ENCODE assay signal across 15 cellular contexts in the genomic region with DNA sequence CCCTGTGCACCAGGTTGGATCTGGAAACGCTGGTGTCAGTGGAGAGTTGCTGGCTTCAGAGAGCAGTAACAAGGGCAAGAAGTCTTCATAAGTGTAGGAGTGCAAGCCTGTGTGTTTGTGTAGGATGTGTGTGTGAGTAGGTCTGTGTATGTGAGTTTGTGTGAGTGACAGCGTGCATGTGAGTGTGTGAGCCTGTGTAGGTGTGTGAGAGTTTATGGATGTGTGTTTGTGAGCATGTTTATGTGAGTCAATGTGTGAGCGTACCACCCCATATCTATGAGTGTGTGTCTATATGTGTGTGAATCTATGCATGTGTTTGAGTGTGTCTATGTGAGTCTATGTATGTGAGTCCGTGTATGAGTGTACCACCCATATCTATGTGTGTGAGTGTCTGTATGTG.
DNase-seq lines count a peak whose midpoint lies in the region; ATAC-seq and TF ChIP-seq lines count a peak whose summit lies in the region.
"Had no signal": no experiment of that assay in that cellular context is flagged by ENCODE, and none has a peak within 500 bp of the region (broad histone marks: within the 10 kb centered on the region; RNA-seq: fewer than 3 reads in every experiment).

No MANE protein-coding gene starts in this region.

- no peak overlapping the region for H3K27ac Mint-ChIP-seq in activated naive CD8-positive, alpha-beta T cell treated with anti-CD3 and anti-CD28 coated beads, Interleukin-2, amount 50 U/mL, for 24 hours
- no peak overlapping the region for H3K27ac Mint-ChIP-seq in activated naive CD8-positive, alpha-beta T cell treated with anti-CD3 and anti-CD28 coated beads for 36 hours
- H3K27ac Mint-ChIP-seq in T-helper 2 cell treated with Interferon-gamma antibody and Interleukin-4, amounts not matched to agents 5 μg/mL and 100 μg/mL, for 36 hours = no peak overlapping the region
- H3K27ac Mint-ChIP-seq: CD14-positive monocyte had no signal

- H3K79me2 ChIP-seq in PC-9 (ENCODE audit: low read depth) = no peaks in the 10 kb centered on the region

- H3K4me1 Mint-ChIP-seq in activated naive CD8-positive, alpha-beta T cell treated with anti-CD3 and anti-CD28 coated beads, Interleukin-2, amount 50 U/mL, for 24 hours = peaks cover 6% of the 10 kb centered on the region
- no peaks in the 10 kb centered on the region for H3K4me1 Mint-ChIP-seq in activated naive CD8-positive, alpha-beta T cell treated with anti-CD3 and anti-CD28 coated beads for 36 hours
- H3K4me1 Mint-ChIP-seq in T-helper 2 cell treated with Interferon-gamma antibody and Interleukin-4, amounts not matched to agents 5 μg/mL and 100 μg/mL, for 36 hours (ENCODE audit: low read depth) = peaks cover 3% of the 10 kb centered on the region

- WGBS in transverse colon (ENCODE audit: low coverage in 1 of 2), 2 donors = 73 to 100% methylated on average over 2 to 4 of the region's 4 CpGs

- H3K4me3 Mint-ChIP-seq in activated naive CD8-positive, alpha-beta T cell treated with anti-CD3 and anti-CD28 coated beads, Interleukin-2, amount 50 U/mL, for 24 hours = no peak overlapping the region
- H3K4me3 Mint-ChIP-seq in activated naive CD8-positive, alpha-beta T cell treated with anti-CD3 and anti-CD28 coated beads for 36 hours = no peak overlapping the region
- H3K4me3 Mint-ChIP-seq in T-helper 2 cell treated with Interferon-gamma antibody and Interleukin-4, amounts not matched to agents 5 μg/mL and 100 μg/mL, for 36 hours = no peak overlapping the region
- H3K4me3 Mint-ChIP-seq: CD14-positive monocyte had no signal

- TF ChIP-seq EP300 in transverse colon (IDR thresholded peaks at IDR 0.05; ENCODE audit: low read depth) = no peak

- no peak for TF ChIP-seq POLR2A in transverse colon (IDR thresholded peaks at IDR 0.05)

- CTCF ChIA-PET in PC-9 (lab: Charles Lee) = no interaction called here

- H3K27ac ChIP-seq in PC-9 (peak overlapping the region; percentile 76), lower lobe of right lung (peak overlapping the region; percentile 41), transverse colon (no peak overlapping the region)

- in situ Hi-C loops in transverse colon (cut with MboI; ENCODE audit: low pct_ligation_motif_present in 1 of 4, low pct_unique_long_range_greater_than_20kb in 1 of 4, low sequenced_read_pairs in 3 of 4) = no loop called here

- H3K27me3 ChIP-seq in PC-9 (ENCODE audit: insufficient read depth, low read depth) = no peaks in the 10 kb centered on the region
- no peaks in the 10 kb centered on the region for H3K27me3 ChIP-seq in lower lobe of right lung (ENCODE audit: low read depth)
- no peaks in the 10 kb centered on the region for H3K27me3 ChIP-seq in transverse colon

- no peaks in the 10 kb centered on the region for H3K27me3 Mint-ChIP-seq in activated naive CD8-positive, alpha-beta T cell treated with anti-CD3 and anti-CD28 coated beads, Interleukin-2, amount 50 U/mL, for 24 hours
- no peaks in the 10 kb centered on the region for H3K27me3 Mint-ChIP-seq in activated naive CD8-positive, alpha-beta T cell treated with anti-CD3 and anti-CD28 coated beads for 36 hours
- H3K27me3 Mint-ChIP-seq in T-helper 2 cell treated with Interferon-gamma antibody and Interleukin-4, amounts not matched to agents 5 μg/mL and 100 μg/mL, for 36 hours (ENCODE audit: low read depth) = no peaks in the 10 kb centered on the region

- no peak overlapping the region for H2AFZ ChIP-seq in PC-9

- H3K9me3 ChIP-seq in PC-9 (ENCODE audit: insufficient read depth, low read depth) (no peaks in the 10 kb centered on the region), lower lobe of right lung (no peaks in the 10 kb centered on the region), transverse colon (no peaks in the 10 kb centered on the region)

- H3K4me2 ChIP-seq in PC-9 = peak overlapping the region; percentile 46; the same call in 1 of the 2 replicates

- H3K4me3 ChIP-seq in PC-9 (no peak overlapping the region), lower lobe of right lung (no peak overlapping the region), transverse colon (no peak overlapping the region)

- H4K20me1 ChIP-seq in PC-9 (ENCODE audit: insufficient read depth) = no peaks in the 10 kb centered on the region

- intact Hi-C loops in PC-9 (cut with micrococcal nuclease; ENCODE audit: unreplicated experiment) (no loop called here), lower lobe of right lung (cut with DNase I) (no loop called here), transverse colon (cut with DNase I; ENCODE audit: low total_unique reads) (no loop called here)

- no peaks in the 10 kb centered on the region for H3K9me3 Mint-ChIP-seq in activated naive CD8-positive, alpha-beta T cell treated with anti-CD3 and anti-CD28 coated beads, Interleukin-2, amount 50 U/mL, for 24 hours
- H3K9me3 Mint-ChIP-seq in activated naive CD8-positive, alpha-beta T cell treated with anti-CD3 and anti-CD28 coated beads for 36 hours = no peaks in the 10 kb centered on the region
- no peaks in the 10 kb centered on the region for H3K9me3 Mint-ChIP-seq in T-helper 2 cell treated with Interferon-gamma antibody and Interleukin-4, amounts not matched to agents 5 μg/mL and 100 μg/mL, for 36 hours
- H3K9me3 Mint-ChIP-seq: CD14-positive monocyte had no signal

- peaks cover 53% of the 10 kb centered on the region for H3K4me1 ChIP-seq in PC-9 (replicated peaks; ENCODE audit: insufficient read depth)
- peaks cover 21% of the 10 kb centered on the region for H3K4me1 ChIP-seq in lower lobe of right lung
- peaks cover 0 to 13% (median 9%) of the 10 kb centered on the region in 4 donors for H3K4me1 ChIP-seq in transverse colon

- POLR2A ChIA-PET in PC-9 (lab: Charles Lee; ENCODE audit: unreplicated experiment) = no interaction called here

- no peaks in the 10 kb centered on the region for H3K36me3 ChIP-seq in PC-9 (ENCODE audit: low read depth)
- peaks cover 43% of the 10 kb centered on the region for H3K36me3 ChIP-seq in lower lobe of right lung
- H3K36me3 ChIP-seq in transverse colon = no peaks in the 10 kb centered on the region

- ATAC-seq in activated naive CD8-positive, alpha-beta T cell treated with anti-CD3 and anti-CD28 coated beads, Interleukin-2, amount 50 U/mL, for 24 hours = peak; percentile 8
- ATAC-seq in lower lobe of right lung = no peak

- peaks cover 38% of the 10 kb centered on the region; the same call in 1 of the 2 replicates for H3F3A ChIP-seq in PC-9 (ENCODE audit: insufficient read depth, low read depth)

- no peaks in the 10 kb centered on the region for H3K9me2 ChIP-seq in PC-9 (ENCODE audit: insufficient read depth)

- BruUV-seq in PC-9 (replicated peaks; lab: Mats Ljungman, UMichigan) = no TSS peak

- no peak for TF ChIP-seq CTCF in PC-9 (conservative IDR thresholded peaks at IDR 0.05)
- no peak for TF ChIP-seq CTCF in lower lobe of right lung (IDR thresholded peaks at IDR 0.05)
- no peak for TF ChIP-seq CTCF in transverse colon (IDR thresholded peaks at IDR 0.05)

- H3K36me3 Mint-ChIP-seq in activated naive CD8-positive, alpha-beta T cell treated with anti-CD3 and anti-CD28 coated beads, Interleukin-2, amount 50 U/mL, for 24 hours (ENCODE audit: low read depth) = peaks cover 18% of the 10 kb centered on the region
- H3K36me3 Mint-ChIP-seq in activated naive CD8-positive, alpha-beta T cell treated with anti-CD3 and anti-CD28 coated beads for 36 hours = peaks cover 10% of the 10 kb centered on the region
- peaks cover 31% of the 10 kb centered on the region for H3K36me3 Mint-ChIP-seq in T-helper 2 cell treated with Interferon-gamma antibody and Interleukin-4, amounts not matched to agents 5 μg/mL and 100 μg/mL, for 36 hours (ENCODE audit: low read depth)

- DNase-seq in activated naive CD8-positive, alpha-beta T cell treated with anti-CD3 and anti-CD28 coated beads, Interleukin-2, amount 50 U/mL, for 24 hours = no peak
- no peak for DNase-seq in activated naive CD8-positive, alpha-beta T cell treated with anti-CD3 and anti-CD28 coated beads for 36 hours
- DNase-seq in PC-9 = no peak
- DNase-seq in lower lobe of right lung = no peak
- DNase-seq in NCI-H82 (lab: John Stamatoyannopoulos, UW) = no peak
- no peak for DNase-seq in T-helper 2 cell treated with Interferon-gamma antibody and Interleukin-4, amounts not matched to agents 5 μg/mL and 100 μg/mL, for 36 hours (ENCODE audit: low spot score)
- no peak for DNase-seq in transverse colon
- DNase-seq: COR-L47, GF-D8, NCI-H1048, NCI-H146, NCI-H2081, NCI-H510A, SHP77 had no signal

Comparison
In these comparisons a context has a peak if more than half of its experiments do, and no peak if none do; other contexts are left out.
1. H3K27ac ChIP-seq: peak in PC-9 (single experiment) and lower lobe of right lung (single experiment); none in transverse colon (0 of 4).